ENCODE assay signal across 20 cellular contexts in the genomic region with DNA sequence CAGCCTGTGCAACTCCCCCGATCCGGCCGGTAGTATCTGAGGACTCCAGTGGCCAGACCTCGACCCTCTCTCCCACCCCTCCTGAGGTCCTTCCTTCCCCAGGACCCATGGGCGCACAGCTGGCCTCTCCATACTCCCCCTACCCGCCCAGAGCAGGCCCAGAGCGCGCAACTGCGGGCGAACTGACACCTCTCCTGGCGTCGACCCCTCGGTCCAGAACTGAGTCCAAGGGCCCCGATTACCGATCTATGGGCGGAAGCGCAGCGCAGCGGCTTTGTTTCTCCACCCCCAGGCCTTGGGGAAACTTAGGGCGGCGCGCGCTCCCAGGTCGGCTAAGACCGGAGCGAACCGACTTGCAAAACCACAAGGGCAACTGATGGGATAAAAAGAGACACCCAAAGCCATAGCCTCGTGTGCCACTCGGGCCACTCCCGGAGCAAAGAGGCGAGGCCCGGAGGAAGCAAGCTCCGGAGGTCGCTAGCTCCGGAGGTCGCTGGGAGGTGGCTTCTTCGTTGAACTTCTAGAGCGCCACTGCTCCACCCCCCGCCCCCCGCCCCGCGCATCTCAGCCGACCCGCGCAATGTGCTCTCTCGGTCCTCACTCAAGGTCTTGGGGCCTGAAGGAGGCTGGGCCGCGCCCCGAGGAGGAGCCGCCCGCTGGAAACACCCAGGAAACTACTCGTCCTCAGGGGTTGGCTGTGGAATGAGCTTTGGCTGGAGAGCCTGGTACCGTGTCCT. TPM values are rescaled to one million over a fixed set of nuclear protein-coding genes. Genes with fewer than 3 reads are reported as not detected.
DNase-seq lines count a peak whose midpoint lies in the region; ATAC-seq, FAIRE-seq and TF ChIP-seq lines count a peak whose summit lies in the region.
"Had no signal": no experiment of that assay in that cellular context is flagged by ENCODE, and none has a peak within 500 bp of the region (broad histone marks: within the 10 kb centered on the region; RNA-seq: fewer than 3 reads in every experiment).

No MANE protein-coding gene starts in this region.

- H3K9me3 Mint-ChIP-seq in Caco-2 (ENCODE audit: unreplicated experiment): no peaks in the 10 kb centered on the region
- H3K9me3 Mint-ChIP-seq in neural crest cell: no peaks in the 10 kb centered on the region
- H3K9me3 Mint-ChIP-seq: activated naive CD4-positive, alpha-beta T cell treated with anti-CD3 and anti-CD28 coated beads, Interleukin-2, amount 50 U/mL, for 24 hours had no signal

- peak overlapping the region; percentile 50 for H3K4me3 Mint-ChIP-seq in Caco-2 (ENCODE audit: unreplicated experiment)
- H3K4me3 Mint-ChIP-seq in neural crest cell: peak overlapping the region; percentile 54
- H3K4me3 Mint-ChIP-seq: activated naive CD4-positive, alpha-beta T cell treated with anti-CD3 and anti-CD28 coated beads, Interleukin-2, amount 50 U/mL, for 24 hours had no signal

- H3K4me1 ChIP-seq in Caco-2 (0 out of 2 replicates have a peak, but pooled peaks cover 3% of the 10 kb centered on the region), HUES64 (ENCODE audit: insufficient read depth, low read length) (no peaks in the 10 kb centered on the region), endothelial cell of umbilical vein (ENCODE audit: control insufficient read depth, extremely low read depth, insufficient read depth, low read length) (peaks cover 7% of the 10 kb centered on the region)
- H3K4me1 ChIP-seq: BE2C, parathyroid adenoma had no signal

- DNase-seq in Caco-2: peak in 1 of 2 experiments; percentile 31
- no peak for DNase-seq in endothelial cell of umbilical vein (ENCODE audit: low read depth, low spot score)
- no peak for DNase-seq in neural crest cell (ENCODE audit: low read depth, low spot score)
- no peak for DNase-seq in activated CD4-positive, alpha-beta T cell treated with anti-CD3 and anti-CD28 coated beads for 4 hours
- DNase-seq in mucosa of gallbladder (ENCODE audit: low spot score): no peak
- no peak for DNase-seq in frontal cortex (ENCODE audit: low spot score in 2 of 2)
- DNase-seq: BE2C; cerebellar nuclear complex; DMS153; heart right ventricle; stimulated activated CD4-positive, alpha-beta T cell treated with anti-CD3 and anti-CD28 coated beads, Interleukin-2, amount 100 ng/mL, for 24 hours; transverse colon had no signal

- H3K9me3 ChIP-seq in Caco-2 (no peaks in the 10 kb centered on the region), HUES64 (ENCODE audit: insufficient read depth, low read depth, low read length) (no peaks in the 10 kb centered on the region), endothelial cell of umbilical vein (replicated peaks; ENCODE audit: control insufficient read depth, insufficient read depth, low read length) (no peaks in the 10 kb centered on the region)
- H3K9me3 ChIP-seq: BE2C, heart right ventricle, transverse colon had no signal

- H3K9me1 ChIP-seq in endothelial cell of umbilical vein (replicated peaks; ENCODE audit: control insufficient read depth, extremely low read depth, insufficient read depth, low read length): no peaks in the 10 kb centered on the region

- H3K9ac ChIP-seq in HUES64 (ENCODE audit: low read depth, low read length): no peak overlapping the region
- no peak overlapping the region for H3K9ac ChIP-seq in endothelial cell of umbilical vein (replicated peaks; ENCODE audit: extremely low read depth, insufficient read depth, low read length)
- H3K9ac ChIP-seq: parathyroid adenoma had no signal

- BruUV-seq in Caco-2 (replicated peaks; lab: Mats Ljungman, UMichigan) (no TSS peak), endothelial cell of umbilical vein (replicated peaks; lab: Mats Ljungman, UMichigan) (no TSS peak)

- POLR2A ChIA-PET in Caco-2 (lab: Charles Lee): no interaction called here
- POLR2A ChIA-PET in endothelial cell of umbilical vein (lab: Charles Lee): no interaction called here

- dilution Hi-C loops in endothelial cell of umbilical vein (cut with MboI; ENCODE audit: extremely low pct_ligation_motif_present, low sequenced_read_pairs): no loop called here

- no peaks in the 10 kb centered on the region for H3K36me3 Mint-ChIP-seq in Caco-2 (ENCODE audit: insufficient read depth, unreplicated experiment)
- no peaks in the 10 kb centered on the region for H3K36me3 Mint-ChIP-seq in neural crest cell (ENCODE audit: low read depth)
- H3K36me3 Mint-ChIP-seq: activated naive CD4-positive, alpha-beta T cell treated with anti-CD3 and anti-CD28 coated beads, Interleukin-2, amount 50 U/mL, for 24 hours had no signal

- no peak for TF ChIP-seq POLR2A in endothelial cell of umbilical vein (IDR thresholded peaks at IDR 0.05; ENCODE audit: low read depth, low read length)

- H4K20me1 ChIP-seq in endothelial cell of umbilical vein (replicated peaks; ENCODE audit: control insufficient read depth, extremely low read depth, insufficient read depth, low read length): no peaks in the 10 kb centered on the region

- no peak overlapping the region for H2AFZ ChIP-seq in endothelial cell of umbilical vein (ENCODE audit: low read depth, low read length)
- H2AFZ ChIP-seq: parathyroid adenoma had no signal

- FAIRE-seq in endothelial cell of umbilical vein (lab: Jason Lieb, UNC) (no peak), frontal cortex (lab: Jason Lieb, UNC) (no peak)
- FAIRE-seq: TTC549 had no signal

- H3K27me3 Mint-ChIP-seq in Caco-2 (ENCODE audit: insufficient read depth, unreplicated experiment) (peaks cover 21% of the 10 kb centered on the region), neural crest cell (ENCODE audit: low read depth) (peaks cover 100% of the 10 kb centered on the region)

- H3K36me3 ChIP-seq in Caco-2 (ENCODE audit: control insufficient read depth, insufficient read depth, low read length): no peaks in the 10 kb centered on the region
- no peaks in the 10 kb centered on the region for H3K36me3 ChIP-seq in HUES64 (ENCODE audit: insufficient read depth, low read length)
- H3K36me3 ChIP-seq in endothelial cell of umbilical vein (ENCODE audit: control insufficient read depth in 2 of 2, extremely low read depth in 1 of 2, insufficient read depth in 2 of 2, low read length in 2 of 2): no peaks in the 10 kb centered on the region
- H3K36me3 ChIP-seq: BE2C, heart right ventricle, transverse colon had no signal

- under 1% methylated on average over 50 of the region's 53 CpGs for WGBS in HUES64

- TF ChIP-seq CTCF in Caco-2 (IDR thresholded peaks at IDR 0.05; ENCODE audit: insufficient read depth in 1 of 2, low read depth in 1 of 2, low read length in 1 of 2, severe bottlenecking in 1 of 2, unreplicated experiment in 1 of 2) (no peak), endothelial cell of umbilical vein (IDR thresholded peaks at IDR 0.05; ENCODE audit: extremely low read depth in 1 of 2, insufficient read depth in 1 of 2, low read depth in 1 of 2, low read length in 2 of 2) (no peak), neural crest cell (conservative IDR thresholded peaks at IDR 0.05) (no peak)

- intact Hi-C loops in Caco-2 (cut with micrococcal nuclease; ENCODE audit: unreplicated experiment) (no loop called here), endothelial cell of umbilical vein (cut with micrococcal nuclease) (no loop called here)

- H3K27ac Mint-ChIP-seq in Caco-2 (ENCODE audit: unreplicated experiment) (no peak overlapping the region), neural crest cell (ENCODE audit: unreplicated experiment) (no peak overlapping the region)
- H3K27ac Mint-ChIP-seq: activated naive CD4-positive, alpha-beta T cell treated with anti-CD3 and anti-CD28 coated beads, Interleukin-2, amount 50 U/mL, for 24 hours had no signal

- ATAC-seq in HG03457 (IDR thresholded peaks at IDR 0.05; ENCODE audit: unreplicated experiment): no peak
- ATAC-seq: heart right ventricle had no signal

- H3K79me2 ChIP-seq in endothelial cell of umbilical vein (ENCODE audit: control insufficient read depth, insufficient read depth, low read length): no peaks in the 10 kb centered on the region
- H3K79me2 ChIP-seq: parathyroid adenoma had no signal

- H3K4me2 ChIP-seq in endothelial cell of umbilical vein (ENCODE audit: insufficient read depth, low read length): no peak overlapping the region

- H3K4me1 Mint-ChIP-seq in Caco-2 (ENCODE audit: low read depth, unreplicated experiment) (no peaks in the 10 kb centered on the region), neural crest cell (peaks cover 11% of the 10 kb centered on the region)

- CTCF ChIA-PET in Caco-2 (lab: Charles Lee) (interaction anchor here (1.2 to 1.8 kb wide), 2 partner anchors 186 to 200 kb away, joined by 4 read pairs; no protein-coding TSS in a partner anchor), endothelial cell of umbilical vein (lab: Charles Lee) (interaction anchor here (1.2 to 1.4 kb wide), 3 partner anchors 10 to 225 kb away, joined by 3 to 5 read pairs (median 4); no protein-coding TSS in a partner anchor)

- peak overlapping the region; percentile 29 for H3K4me3 ChIP-seq in Caco-2 (ENCODE audit: low read depth, low read length)
- peak overlapping the region; percentile 46 for H3K4me3 ChIP-seq in HUES64 (ENCODE audit: low read length)
- no peak overlapping the region for H3K4me3 ChIP-seq in endothelial cell of umbilical vein (replicated peaks in 1 of 3; ENCODE audit: insufficient read depth in 1 of 3, low read depth in 1 of 3, low read length in 3 of 3)
- H3K4me3 ChIP-seq: transverse colon had no signal

- H3K27me3 ChIP-seq in Caco-2 (replicated peaks; ENCODE audit: control insufficient read depth, insufficient read depth, low read length) (peaks cover 2% of the 10 kb centered on the region; the same call in 1 of the 2 replicates), HUES64 (ENCODE audit: insufficient read depth, low read length) (peaks cover 100% of the 10 kb centered on the region), endothelial cell of umbilical vein (ENCODE audit: control insufficient read depth in 2 of 2, insufficient read depth in 2 of 2, low read length in 2 of 2) (peaks cover 90 to 94% of the 10 kb centered on the region in 2 experiments)

- H3K27ac ChIP-seq in HUES64 (ENCODE audit: low read depth, low read length) (no peak overlapping the region), endothelial cell of umbilical vein (ENCODE audit: insufficient read depth, low read depth, low read length) (no peak overlapping the region)
- H3K27ac ChIP-seq: epithelial cell of prostate, heart right ventricle, parathyroid adenoma, transverse colon had no signal

RNA-seq across cellular contexts. Expression of gene ALX4, which starts 9.8 kb away (rescaled TPM):
- 0.05 TPM in 1 of 2 replicates, not detected in the other for total RNA-seq in Caco-2 (2022)
- 0.10 TPM for polyA plus RNA-seq in HUES64 (2013, experiment 1 of 2)
- polyA plus RNA-seq in HUES64 (2013, experiment 2 of 2): 0.06 TPM
- not detected in 2 replicates for total RNA-seq in endothelial cell of umbilical vein
- not detected in 2 replicates for polyA plus RNA-seq in endothelial cell of umbilical vein
- polyA plus RNA-seq in endothelial cell of umbilical vein (2011; cell fraction: cytosol; rRNA removed): not detected in 2 replicates
- polyA plus RNA-seq in endothelial cell of umbilical vein (2011; cell fraction: nucleus; rRNA removed): not detected in 2 replicates
- polyA plus RNA-seq in endothelial cell of umbilical vein (2012): not detected in 2 replicates
- polyA minus RNA-seq in endothelial cell of umbilical vein: not detected in 2 replicates
- polyA minus RNA-seq in endothelial cell of umbilical vein (2011; cell fraction: cytosol; rRNA and poly(A)+ RNA removed): not detected
- not detected in 2 replicates for polyA minus RNA-seq in endothelial cell of umbilical vein (2011; cell fraction: nucleus; rRNA and poly(A)+ RNA removed)
- 0.05 TPM in 2 replicates for total RNA-seq in neural crest cell
- total RNA-seq in mucosa of gallbladder: 0.03 TPM
- total RNA-seq in frontal cortex: 1.2 TPM
- total RNA-seq: HT-29, lung microvascular endothelial cell, transverse colon had no signal

Comparison
In these comparisons a context has a peak if more than half of its experiments do, and no peak if none do; other contexts are left out.
1. H3K4me3 ChIP-seq: peak in Caco-2 (single experiment) and HUES64 (single experiment); none in endothelial cell of umbilical vein (0 of 3).